ENCODE assay signal across 19 cellular contexts in the genomic region with DNA sequence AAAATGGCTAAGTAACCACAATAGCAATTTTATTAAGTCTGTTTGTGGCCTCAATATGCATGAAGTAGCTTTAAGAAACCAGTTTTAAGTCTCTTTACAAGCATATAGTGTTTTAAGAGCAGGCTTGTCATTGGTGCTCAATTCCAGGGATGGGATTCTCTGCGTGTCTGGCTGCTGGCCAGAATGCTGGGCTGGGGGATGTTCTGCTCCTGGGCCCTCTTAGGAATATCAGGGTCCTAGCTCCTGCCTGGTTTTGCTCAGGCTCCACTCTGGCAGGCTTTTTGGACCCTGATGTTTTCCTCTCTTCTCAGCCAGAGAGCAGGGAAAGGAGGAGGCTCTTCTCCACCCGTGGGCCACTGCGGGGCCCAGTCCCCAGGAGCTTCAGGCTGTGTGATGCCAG.
A peak's percentile ranks its signal among the peaks of the same experiment; 100 is the strongest.
DNase-seq lines count a peak whose midpoint lies in the region; ATAC-seq, FAIRE-seq and TF ChIP-seq lines count a peak whose summit lies in the region.
"Had no signal": no experiment of that assay in that cellular context is flagged by ENCODE, and none has a peak within 500 bp of the region (broad histone marks: within the 10 kb centered on the region; RNA-seq: fewer than 3 reads in every experiment).

No MANE protein-coding gene starts in this region.

- no peak for TF ChIP-seq CTCF in K562 (IDR thresholded peaks at IDR 0.05 in 2 of 3, conservative IDR thresholded peaks at IDR 0.05 in 1 of 3; ENCODE audit: insufficient read depth in 2 of 3, low read depth in 1 of 3, low read length in 3 of 3)
- TF ChIP-seq CTCF in neural progenitor cell (IDR thresholded peaks at IDR 0.05), result no peak

- H3K4me3 Mint-ChIP-seq in neural progenitor cell, result no peak overlapping the region
- H3K4me3 Mint-ChIP-seq in natural killer cell treated with Interleukin-12 subunit alpha and Interleukin-12 subunit beta and Interleukin-15 and Interleukin-18, amount 100 ng/mL, for 72 hours, result no peak overlapping the region
- H3K4me3 Mint-ChIP-seq: activated T-helper 17 cell treated with anti-CD3 and anti-CD28 coated beads, Interleukin-2, amount 50 U/mL, for 72 hours; stimulated activated memory B cell treated with anti-CD40 and anti-IgM and Interleukin-4, amounts not matched to agents 10 μg/mL and 1 μg/mL and 100 μg/mL, for 72 hours had no signal

- ATAC-seq in K562 (no peak), HG03457 (IDR thresholded peaks at IDR 0.05; ENCODE audit: unreplicated experiment) (no peak)
- no peak for ATAC-seq in natural killer cell treated with Interleukin-12 subunit alpha and Interleukin-12 subunit beta and Interleukin-15 and Interleukin-18, amount 100 ng/mL, for 72 hours
- no peak for ATAC-seq in stimulated activated naive CD8-positive, alpha-beta T cell treated with anti-CD3 and anti-CD28 coated beads, Interleukin-15, Interleukin-2, amounts not matched to agents 100 U/mL and 50 U/mL, for 24 hours
- ATAC-seq: activated T-helper 17 cell treated with anti-CD3 and anti-CD28 coated beads, Interleukin-2, amount 50 U/mL, for 72 hours; psoas muscle; stimulated activated memory B cell treated with anti-CD40 and anti-IgM and Interleukin-4, amounts not matched to agents 10 μg/mL and 1 μg/mL and 100 μg/mL, for 72 hours had no signal

- TF ChIP-seq EP300 in K562 (IDR thresholded peaks at IDR 0.05; ENCODE audit: low read length), result no peak

- H3K9me3 ChIP-seq in K562 (replicated peaks; ENCODE audit: control insufficient read depth, insufficient read depth, low read depth, low read length), result no peaks in the 10 kb centered on the region
- H3K9me3 ChIP-seq in neural progenitor cell (ENCODE audit: low read depth), result no peaks in the 10 kb centered on the region
- H3K9me3 ChIP-seq: neutrophil, psoas muscle, testis had no signal

- no peak for FAIRE-seq in K562 (lab: Jason Lieb, UNC)
- FAIRE-seq: islet of Langerhans had no signal

- H3K4me2 ChIP-seq in K562 (ENCODE audit: insufficient read depth, low read length) (no peak overlapping the region), neural progenitor cell (peak overlapping the region; percentile 28)

- no peak for TF ChIP-seq POLR2A in K562 (conservative IDR thresholded peaks at IDR 0.05)

- H3K27me3 ChIP-seq in K562 (ENCODE audit: control insufficient read depth in 2 of 2, insufficient read depth in 2 of 2, low read length in 2 of 2) (peaks cover 4 to 11% of the 10 kb centered on the region in 2 experiments; a peak in 3 of 5 replicates), neural progenitor cell (no peaks in the 10 kb centered on the region)
- H3K27me3 ChIP-seq: neutrophil, testis had no signal

- H4K20me1 ChIP-seq in K562 (replicated peaks; ENCODE audit: control insufficient read depth, insufficient read depth, low read length) (no peaks in the 10 kb centered on the region), neural progenitor cell (ENCODE audit: low read depth) (no peaks in the 10 kb centered on the region)

- no peaks in the 10 kb centered on the region for H3K36me3 Mint-ChIP-seq in neural progenitor cell
- no peaks in the 10 kb centered on the region for H3K36me3 Mint-ChIP-seq in natural killer cell treated with Interleukin-12 subunit alpha and Interleukin-12 subunit beta and Interleukin-15 and Interleukin-18, amount 100 ng/mL, for 72 hours
- H3K36me3 Mint-ChIP-seq: stimulated activated memory B cell treated with anti-CD40 and anti-IgM and Interleukin-4, amounts not matched to agents 10 μg/mL and 1 μg/mL and 100 μg/mL, for 72 hours had no signal

- no TSS peak for BruUV-seq in K562 (replicated peaks; lab: Mats Ljungman, UMichigan)

- in situ Hi-C loops in K562 (cut with MboI), result no loop called here

- no peak overlapping the region for H3K27ac ChIP-seq in K562 (ENCODE audit: extremely low read depth, low read depth, low read length)
- no peak overlapping the region for H3K27ac ChIP-seq in neural progenitor cell
- H3K27ac ChIP-seq: 22Rv1, GM23248, neutrophil, psoas muscle, testis, WERI-Rb-1 had no signal

- POLR2A ChIA-PET in K562 (lab: Yijun Ruan, JAX), result interaction anchor here (0.6 kb wide), 1 partner anchor 38 kb away, joined by 3 read pairs; no protein-coding TSS in a partner anchor

- H3K9me3 Mint-ChIP-seq in neural progenitor cell, result no peaks in the 10 kb centered on the region
- no peaks in the 10 kb centered on the region for H3K9me3 Mint-ChIP-seq in natural killer cell treated with Interleukin-12 subunit alpha and Interleukin-12 subunit beta and Interleukin-15 and Interleukin-18, amount 100 ng/mL, for 72 hours
- H3K9me3 Mint-ChIP-seq: activated T-helper 17 cell treated with anti-CD3 and anti-CD28 coated beads, Interleukin-2, amount 50 U/mL, for 72 hours; stimulated activated memory B cell treated with anti-CD40 and anti-IgM and Interleukin-4, amounts not matched to agents 10 μg/mL and 1 μg/mL and 100 μg/mL, for 72 hours had no signal

- H2AFZ ChIP-seq in K562 (ENCODE audit: low read depth, low read length), result no peak overlapping the region
- peak overlapping the region; percentile 85 for H2AFZ ChIP-seq in neural progenitor cell (replicated peaks)
- H2AFZ ChIP-seq: GM23248 had no signal

- TF ChIP-seq RAD21 in K562 (CRISPR knock-in tag; conservative IDR thresholded peaks at IDR 0.05 in 1 of 2, IDR thresholded peaks at IDR 0.05 in 1 of 2), result no peak

- DNase-seq in DMS 273 (lab: John Stamatoyannopoulos, UW; ENCODE audit: unreplicated experiment) (peak; percentile 54), DMS 273 treated with DMSO at 0.1 percent for 48 hours (lab: John Stamatoyannopoulos, UW) (no peak), NCI-H1694 (lab: John Stamatoyannopoulos, UW) (peak; percentile 15), K562 (ENCODE audit: extremely low read depth in 1 of 4, low spot score in 3 of 4) (no peak), neural progenitor cell (ENCODE audit: low spot score) (peak; percentile 53)
- no peak for DNase-seq in natural killer cell treated with Interleukin-12 subunit alpha and Interleukin-12 subunit beta and Interleukin-15 and Interleukin-18, amount 100 ng/mL, for 72 hours (ENCODE audit: low spot score)
- DNase-seq in stimulated activated naive CD8-positive, alpha-beta T cell treated with anti-CD3 and anti-CD28 coated beads, Interleukin-15, Interleukin-2, amounts not matched to agents 100 U/mL and 50 U/mL, for 24 hours, result no peak
- DNase-seq: cerebellar nuclear complex; GM23248; psoas muscle; stimulated activated CD4-positive, alpha-beta T cell treated with anti-CD3 and anti-CD28 coated beads, Interleukin-2, amount 100 ng/mL, for 24 hours; testis; WERI-Rb-1 had no signal

- CTCF ChIA-PET in K562 (lab: Yijun Ruan, JAX; ENCODE audit: low intra/inter-chr PET ratio), result no interaction called here

- H3K4me1 Mint-ChIP-seq in neural progenitor cell, result peaks cover 14% of the 10 kb centered on the region
- H3K4me1 Mint-ChIP-seq in natural killer cell treated with Interleukin-12 subunit alpha and Interleukin-12 subunit beta and Interleukin-15 and Interleukin-18, amount 100 ng/mL, for 72 hours (ENCODE audit: low read depth in 2 of 2), result no peaks in the 10 kb centered on the region
- H3K4me1 Mint-ChIP-seq: activated T-helper 17 cell treated with anti-CD3 and anti-CD28 coated beads, Interleukin-2, amount 50 U/mL, for 72 hours; stimulated activated memory B cell treated with anti-CD40 and anti-IgM and Interleukin-4, amounts not matched to agents 10 μg/mL and 1 μg/mL and 100 μg/mL, for 72 hours had no signal

- H3K9ac ChIP-seq in K562 (ENCODE audit: insufficient read depth in 1 of 2, low read depth in 2 of 2, low read length in 2 of 2), result no peak overlapping the region
- no peak overlapping the region for H3K9ac ChIP-seq in neural progenitor cell
- H3K9ac ChIP-seq: GM23248 had no signal

- no peak overlapping the region for H3K27ac Mint-ChIP-seq in neural progenitor cell
- H3K27ac Mint-ChIP-seq in natural killer cell treated with Interleukin-12 subunit alpha and Interleukin-12 subunit beta and Interleukin-15 and Interleukin-18, amount 100 ng/mL, for 72 hours, result no peak overlapping the region
- H3K27ac Mint-ChIP-seq: activated T-helper 17 cell treated with anti-CD3 and anti-CD28 coated beads, Interleukin-2, amount 50 U/mL, for 72 hours; stimulated activated memory B cell treated with anti-CD40 and anti-IgM and Interleukin-4, amounts not matched to agents 10 μg/mL and 1 μg/mL and 100 μg/mL, for 72 hours had no signal

- H3K79me2 ChIP-seq in K562 (ENCODE audit: control insufficient read depth, insufficient read depth, low read length), result no peaks in the 10 kb centered on the region
- H3K79me2 ChIP-seq in neural progenitor cell (ENCODE audit: low read depth), result no peaks in the 10 kb centered on the region

- no peaks in the 10 kb centered on the region for H3K36me3 ChIP-seq in K562 (ENCODE audit: control insufficient read depth, insufficient read depth, low read length)
- H3K36me3 ChIP-seq in neural progenitor cell, result no peaks in the 10 kb centered on the region
- H3K36me3 ChIP-seq: neutrophil, WERI-Rb-1 had no signal

- H3K4me3 ChIP-seq in K562 (no peak overlapping the region), neural progenitor cell (no peak overlapping the region)
- H3K4me3 ChIP-seq: GM23248, psoas muscle, testis had no signal

- H3K4me1 ChIP-seq in K562 (replicated peaks in 1 of 2; ENCODE audit: control insufficient read depth in 2 of 2, insufficient read depth in 2 of 2, low read length in 2 of 2) (no peaks in the 10 kb centered on the region), neural progenitor cell (peaks cover 24% of the 10 kb centered on the region)
- H3K4me1 ChIP-seq: psoas muscle, testis had no signal

- peaks cover 2% of the 10 kb centered on the region for H3K27me3 Mint-ChIP-seq in neural progenitor cell (ENCODE audit: insufficient read depth, low read depth)
- H3K27me3 Mint-ChIP-seq in natural killer cell treated with Interleukin-12 subunit alpha and Interleukin-12 subunit beta and Interleukin-15 and Interleukin-18, amount 100 ng/mL, for 72 hours, result peaks cover 0 to 5% of the 10 kb centered on the region in 2 donors
- H3K27me3 Mint-ChIP-seq: activated T-helper 17 cell treated with anti-CD3 and anti-CD28 coated beads, Interleukin-2, amount 50 U/mL, for 72 hours; stimulated activated memory B cell treated with anti-CD40 and anti-IgM and Interleukin-4, amounts not matched to agents 10 μg/mL and 1 μg/mL and 100 μg/mL, for 72 hours had no signal

- H3F3A ChIP-seq in neural progenitor cell (ENCODE audit: low read depth), result no peaks in the 10 kb centered on the region

- 0% methylated on average over 1 of the region's 3 CpGs for WGBS in K562 (ENCODE audit: insufficient coverage, low coverage, missing lambda C conversion rate)

- H3K9me1 ChIP-seq in K562 (ENCODE audit: control insufficient read depth, insufficient read depth, low read length), result no peaks in the 10 kb centered on the region

- intact Hi-C loops in K562 (cut with micrococcal nuclease), result no loop called here

TF ChIP-seq in K562, 482 proteins besides CTCF, POLR2A, EP300 and RAD21:
- TF ChIP-seq BRD4 (IDR thresholded peaks at IDR 0.05) (no peak), ZNF57 (CRISPR knock-in tag; IDR thresholded peaks at IDR 0.05) (no peak), ZNF174 (CRISPR knock-in tag; IDR thresholded peaks at IDR 0.05) (no peak), NFIC (IDR thresholded peaks at IDR 0.05) (peak; percentile 20; the same call in 1 of the 2 replicates), PHTF2 (CRISPR knock-in tag; IDR thresholded peaks at IDR 0.05) (no peak), MTA3 (IDR thresholded peaks at IDR 0.05; ENCODE audit: borderline replicate concordance) (no peak), ESRRB (CRISPR knock-in tag; IDR thresholded peaks at IDR 0.05; ENCODE audit: borderline replicate concordance) (no peak)
TF ChIP-seq in K562: peak in this region for 1.

Comparison
In these comparisons a context has a peak if more than half of its experiments do, and no peak if none do; other contexts are left out.
1. DNase-seq: peak in DMS 273 (single experiment), NCI-H1694 (single experiment) and neural progenitor cell (single experiment); none in DMS 273 treated with DMSO at 0.1 percent for 48 hours (single experiment), K562 (0 of 4), natural killer cell treated with Interleukin-12 subunit alpha and Interleukin-12 subunit beta and Interleukin-15 and Interleukin-18, amount 100 ng/mL, for 72 hours (single experiment) and stimulated activated naive CD8-positive, alpha-beta T cell treated with anti-CD3 and anti-CD28 coated beads, Interleukin-15, Interleukin-2, amounts not matched to agents 100 U/mL and 50 U/mL, for 24 hours (single experiment).